Comparison of ENCODE assay signal across 14 cellular contexts in genomic region chr21:44088401-44088780, GRCh38. TPM values are rescaled to one million over a fixed set of nuclear protein-coding genes. Genes with fewer than 3 reads are reported as not detected.
DNase-seq lines count a peak whose midpoint lies in the region; ATAC-seq and TF ChIP-seq lines count a peak whose summit lies in the region.
"Had no signal": no experiment of that assay in that cellular context is flagged by ENCODE, and none has a peak within 500 bp of the region (broad histone marks: within the 10 kb centered on the region; RNA-seq: fewer than 3 reads in every experiment).

No MANE protein-coding gene starts in this region.

- TF ChIP-seq CTCF in CD14-positive monocyte (IDR thresholded peaks at IDR 0.05) = no peak
- TF ChIP-seq CTCF in Peyer's patch (IDR thresholded peaks at IDR 0.05) = no peak
- TF ChIP-seq CTCF in neural crest cell (conservative IDR thresholded peaks at IDR 0.05) = no peak
- TF ChIP-seq CTCF in gastroesophageal sphincter (IDR thresholded peaks at IDR 0.05) = no peak

- H3K27me3 ChIP-seq in Peyer's patch (no peaks in the 10 kb centered on the region), gastroesophageal sphincter (no peaks in the 10 kb centered on the region)
- H3K27me3 ChIP-seq in effector memory CD4-positive, alpha-beta T cell (replicated peaks; ENCODE audit: control insufficient read depth, insufficient read depth, low read length, poor library complexity, severe bottlenecking) = no peaks in the 10 kb centered on the region

- no peaks in the 10 kb centered on the region for H3K9me3 ChIP-seq in Peyer's patch
- no peaks in the 10 kb centered on the region for H3K9me3 ChIP-seq in effector memory CD4-positive, alpha-beta T cell (ENCODE audit: control insufficient read depth, low read length)
- H3K9me3 ChIP-seq in gastroesophageal sphincter = no peaks in the 10 kb centered on the region

- DNase-seq in CD14-positive monocyte (ENCODE audit: low spot score) = no peak
- DNase-seq in Peyer's patch = peak in 2 of 3 donors; percentile 87 to 88
- no peak for DNase-seq in effector memory CD4-positive, alpha-beta T cell
- DNase-seq in neural crest cell (ENCODE audit: low read depth, low spot score) = no peak
- DNase-seq in DMS53 (lab: John Stamatoyannopoulos, UW) = no peak
- no peak for DNase-seq in NOMO-1 treated with dmso at 0.1 percent for 144 hours (lab: John Stamatoyannopoulos, UW; ENCODE audit: unreplicated experiment)
- DNase-seq in HT-29 (ENCODE audit: low spot score) = no peak
- DNase-seq: IMR-90, NCI-H446 treated with DMSO at 0.1 percent for 48 hours, T1000 had no signal

- peak overlapping the region in 4 of 7 donors; percentile 18 to 81 (median 56) for H3K27ac Mint-ChIP-seq in CD14-positive monocyte
- peak overlapping the region; percentile 50 for H3K27ac Mint-ChIP-seq in neural crest cell (ENCODE audit: unreplicated experiment)
- H3K27ac Mint-ChIP-seq: brain had no signal

- H3K27me3 Mint-ChIP-seq in CD14-positive monocyte (ENCODE audit: low read depth in 3 of 3) (peaks cover 0 to 2% (median 0%) of the 10 kb centered on the region in 3 donors), neural crest cell (ENCODE audit: low read depth) (no peaks in the 10 kb centered on the region)
- H3K27me3 Mint-ChIP-seq: brain had no signal

- intact Hi-C loops in CD14-positive monocyte (cut with micrococcal nuclease) = no loop called here

- TF ChIP-seq EP300 in gastroesophageal sphincter (IDR thresholded peaks at IDR 0.05) = no peak

- peak; percentile 9 to 52 for TF ChIP-seq POLR2A in Peyer's patch (IDR thresholded peaks at IDR 0.05)
- no peak for TF ChIP-seq POLR2A in gastroesophageal sphincter (IDR thresholded peaks at IDR 0.05)

- ATAC-seq in gastroesophageal sphincter = no peak
- ATAC-seq: Panc1 had no signal

- H3K4me1 ChIP-seq in Peyer's patch (peaks cover 8 to 60% (median 18%) of the 10 kb centered on the region in 4 donors), gastroesophageal sphincter (peaks cover 0 to 16% (median 0%) of the 10 kb centered on the region in 3 donors)
- peaks cover 71% of the 10 kb centered on the region for H3K4me1 ChIP-seq in effector memory CD4-positive, alpha-beta T cell (ENCODE audit: control insufficient read depth, insufficient read depth, low read length, poor library complexity, severe bottlenecking)

- H3K4me3 Mint-ChIP-seq in CD14-positive monocyte = no peak overlapping the region
- no peak overlapping the region for H3K4me3 Mint-ChIP-seq in neural crest cell
- H3K4me3 Mint-ChIP-seq: brain had no signal

- H3K9me3 Mint-ChIP-seq in CD14-positive monocyte (no peaks in the 10 kb centered on the region), neural crest cell (no peaks in the 10 kb centered on the region)
- H3K9me3 Mint-ChIP-seq: brain had no signal

- peaks cover 31% of the 10 kb centered on the region for H3K4me1 Mint-ChIP-seq in CD14-positive monocyte
- no peaks in the 10 kb centered on the region for H3K4me1 Mint-ChIP-seq in neural crest cell
- H3K4me1 Mint-ChIP-seq: brain had no signal

- 63 to 81% methylated on average over 4 to 9 of the region's 18 CpGs for WGBS in gastroesophageal sphincter (ENCODE audit: low coverage in 1 of 2), 2 donors

- peaks cover 0 to 59% (median 0%) of the 10 kb centered on the region in 3 donors for H3K36me3 ChIP-seq in Peyer's patch
- peaks cover 30% of the 10 kb centered on the region for H3K36me3 ChIP-seq in effector memory CD4-positive, alpha-beta T cell (ENCODE audit: control insufficient read depth, insufficient read depth, low read length)
- H3K36me3 ChIP-seq in gastroesophageal sphincter = peaks cover 0 to 99% of the 10 kb centered on the region in 2 donors

- H3K36me3 Mint-ChIP-seq in CD14-positive monocyte (peaks cover 80 to 98% of the 10 kb centered on the region in 2 donors), neural crest cell (ENCODE audit: low read depth) (peaks cover 3% of the 10 kb centered on the region)

- H3K27ac ChIP-seq in Peyer's patch = peak overlapping the region; percentile 78 to 94 (median 84)
- peak overlapping the region; percentile 53 for H3K27ac ChIP-seq in effector memory CD4-positive, alpha-beta T cell (ENCODE audit: insufficient read depth, low read length, poor library complexity, severe bottlenecking)
- H3K27ac ChIP-seq in gastroesophageal sphincter = no peak overlapping the region
- H3K27ac ChIP-seq: C4-2B had no signal

- peak overlapping the region in 2 of 4 donors; percentile 37 to 40 for H3K4me3 ChIP-seq in Peyer's patch
- H3K4me3 ChIP-seq in effector memory CD4-positive, alpha-beta T cell (ENCODE audit: insufficient read depth, low read depth, low read length, poor library complexity, severe bottlenecking) = no peak overlapping the region
- H3K4me3 ChIP-seq in gastroesophageal sphincter = no peak overlapping the region

RNA-seq across cellular contexts. Expression of gene PWP2, which starts 18.8 kb away (rescaled TPM):
- 1 to 10 TPM; 4.4 TPM for polyA plus RNA-seq in CD14-positive monocyte
- total RNA-seq in Peyer's patch = 10 to 100 TPM in 2 of 4 donors, 1 to 10 TPM in 2; 5.6 to 63.5 (median 10.6) TPM
- 4.0 and 4.1 TPM in 2 replicates for total RNA-seq in neural crest cell
- total RNA-seq in HT-29 (2014; rRNA removed; shearing (Covaris generic)) = 6.7 and 20.5 TPM in 2 replicates
- 1 to 10 TPM; 3.4 to 9.2 (median 6.1) TPM for total RNA-seq in gastroesophageal sphincter

RNA-seq across cellular contexts. Expression of gene GATD3, which starts 45.1 kb away (rescaled TPM):
- 10 to 100 TPM; 35.8 to 42.4 TPM for polyA plus RNA-seq in CD14-positive monocyte
- total RNA-seq in Peyer's patch (10 to 100 TPM; 16.5 to 42.9 (median 23.0) TPM), neural crest cell (13.7 and 17.4 TPM in 2 replicates), gastroesophageal sphincter (10 to 100 TPM in 2 of 4 donors, 1 to 10 TPM in 2; 6.1 to 35.6 (median 9.5) TPM)
- total RNA-seq in HT-29 (2014; rRNA removed; shearing (Covaris generic)) = 3.4 and 3.9 TPM in 2 replicates

Comparison
In these comparisons a context has a peak if more than half of its experiments do, and no peak if none do; other contexts are left out.
1. DNase-seq: peak in Peyer's patch (2 of 3); none in CD14-positive monocyte (single experiment), effector memory CD4-positive, alpha-beta T cell (0 of 3), neural crest cell (single experiment), DMS53 (single experiment), NOMO-1 treated with dmso at 0.1 percent for 144 hours (single experiment) and HT-29 (single experiment).
2. H3K27ac ChIP-seq: peak in Peyer's patch (4 of 4) and effector memory CD4-positive, alpha-beta T cell (single experiment); none in gastroesophageal sphincter (0 of 4).
3. POLR2A ChIP-seq: peak in Peyer's patch (2 of 2); none in gastroesophageal sphincter (0 of 2).